11 cellular contexts compared by ENCODE assay signal in the genomic region with DNA sequence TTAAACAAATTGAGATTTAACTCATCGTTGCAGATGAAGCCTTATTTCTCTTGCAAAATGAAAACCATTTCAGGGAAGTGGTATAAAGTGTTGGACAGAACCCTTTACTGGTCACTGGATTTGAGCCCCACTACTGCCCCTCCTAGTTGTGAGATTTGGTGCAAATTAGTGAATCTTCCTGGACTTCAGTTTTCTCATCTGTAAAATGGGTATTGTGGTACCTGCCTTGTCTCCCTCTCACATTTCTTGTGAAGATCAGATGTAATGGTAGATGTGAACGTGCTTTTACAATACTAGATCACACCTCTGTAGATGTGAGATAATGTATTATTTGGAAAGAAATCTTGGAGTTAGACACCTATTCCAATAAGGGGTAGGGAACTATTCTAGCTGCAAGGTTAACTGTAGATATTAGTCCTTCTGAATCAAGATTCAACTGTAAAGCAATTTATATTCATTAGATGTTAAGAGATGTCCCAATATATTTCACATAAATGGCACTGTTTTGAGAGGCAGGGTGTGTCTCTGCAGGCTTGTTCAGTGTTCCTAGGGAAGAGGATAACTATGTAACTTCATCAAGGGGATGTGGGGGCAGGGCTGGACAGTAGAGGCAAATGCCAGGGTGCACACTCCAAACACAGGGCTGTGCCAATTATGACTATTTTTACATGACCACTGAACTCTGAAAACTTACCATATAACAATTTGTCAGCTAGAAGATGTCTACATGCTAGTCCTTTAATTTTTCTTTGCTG.
DNase-seq lines count a peak whose midpoint lies in the region; ATAC-seq and TF ChIP-seq lines count a peak whose summit lies in the region.
"Had no signal": no experiment of that assay in that cellular context is flagged by ENCODE, and none has a peak within 500 bp of the region (broad histone marks: within the 10 kb centered on the region; RNA-seq: fewer than 3 reads in every experiment).

No MANE protein-coding gene starts in this region.

- no peaks in the 10 kb centered on the region for H3K4me1 Mint-ChIP-seq in T-helper 2 cell treated with Interferon-gamma antibody and Interleukin-4, amounts not matched to agents 5 μg/mL and 100 μg/mL, for 36 hours (ENCODE audit: low read depth)
- H3K4me1 Mint-ChIP-seq: CD4-positive, CD25-positive, alpha-beta regulatory T cell; stimulated activated memory B cell treated with anti-CD40 and anti-IgM and Interleukin-4, amounts not matched to agents 10 μg/mL and 1 μg/mL and 100 μg/mL, for 72 hours had no signal

- intact Hi-C loops in ascending aorta (cut with DNase I): no loop called here
- intact Hi-C loops in left ventricle myocardium inferior (cut with micrococcal nuclease): no loop called here

- no peaks in the 10 kb centered on the region for H4K20me1 ChIP-seq in GM23248 (ENCODE audit: insufficient read depth)

- H3K4me1 ChIP-seq in GM23248 (ENCODE audit: insufficient read depth) (peaks cover 46% of the 10 kb centered on the region), ascending aorta (peaks cover 5 to 9% of the 10 kb centered on the region in 2 donors), left ventricle myocardium inferior (peaks cover 45% of the 10 kb centered on the region), skeletal muscle satellite cell (ENCODE audit: control insufficient read depth, insufficient read depth, low read length) (peaks cover 52% of the 10 kb centered on the region)

- H3K9me3 ChIP-seq in GM23248 (ENCODE audit: low read depth): no peaks in the 10 kb centered on the region
- no peaks in the 10 kb centered on the region for H3K9me3 ChIP-seq in ascending aorta
- H3K9me3 ChIP-seq in left ventricle myocardium inferior (replicated peaks): no peaks in the 10 kb centered on the region
- no peaks in the 10 kb centered on the region for H3K9me3 ChIP-seq in skeletal muscle satellite cell (replicated peaks; ENCODE audit: low read length)

- 67 to 74% methylated on average over 2 of the region's 2 CpGs for WGBS in GM23248 (ENCODE audit: low coverage in 1 of 2, low lambda C conversion rate in 2 of 2, missing lambda C conversion rate in 2 of 2), 2 experiments

- in situ Hi-C loops in GM23248 (cut with MboI): no loop called here

- H3K4me3 Mint-ChIP-seq in T-helper 2 cell treated with Interferon-gamma antibody and Interleukin-4, amounts not matched to agents 5 μg/mL and 100 μg/mL, for 36 hours: no peak overlapping the region
- H3K4me3 Mint-ChIP-seq: CD4-positive, CD25-positive, alpha-beta regulatory T cell; stimulated activated memory B cell treated with anti-CD40 and anti-IgM and Interleukin-4, amounts not matched to agents 10 μg/mL and 1 μg/mL and 100 μg/mL, for 72 hours had no signal

- no peaks in the 10 kb centered on the region for H3K36me3 ChIP-seq in GM23248 (ENCODE audit: low read depth)
- no peaks in the 10 kb centered on the region for H3K36me3 ChIP-seq in ascending aorta
- no peaks in the 10 kb centered on the region for H3K36me3 ChIP-seq in left ventricle myocardium inferior
- no peaks in the 10 kb centered on the region for H3K36me3 ChIP-seq in skeletal muscle satellite cell (ENCODE audit: insufficient read depth, low read length)

- peaks cover 8% of the 10 kb centered on the region for H3K27me3 Mint-ChIP-seq in T-helper 2 cell treated with Interferon-gamma antibody and Interleukin-4, amounts not matched to agents 5 μg/mL and 100 μg/mL, for 36 hours (ENCODE audit: low read depth)
- H3K27me3 Mint-ChIP-seq: stimulated activated memory B cell treated with anti-CD40 and anti-IgM and Interleukin-4, amounts not matched to agents 10 μg/mL and 1 μg/mL and 100 μg/mL, for 72 hours had no signal

- H3K4me2 ChIP-seq in GM23248 (ENCODE audit: unreplicated experiment): peak overlapping the region; percentile 77
- peak overlapping the region; percentile 78 for H3K4me2 ChIP-seq in skeletal muscle satellite cell (ENCODE audit: low read length)

- H3K9me3 Mint-ChIP-seq in T-helper 2 cell treated with Interferon-gamma antibody and Interleukin-4, amounts not matched to agents 5 μg/mL and 100 μg/mL, for 36 hours: no peaks in the 10 kb centered on the region
- H3K9me3 Mint-ChIP-seq: stimulated activated memory B cell treated with anti-CD40 and anti-IgM and Interleukin-4, amounts not matched to agents 10 μg/mL and 1 μg/mL and 100 μg/mL, for 72 hours had no signal

- H2AFZ ChIP-seq in GM23248: peak overlapping the region; percentile 69

- DNase-seq in GM23248 (no peak), ascending aorta (ENCODE audit: low spot score in 2 of 2) (no peak), left ventricle myocardium inferior (no peak)
- DNase-seq in T-helper 2 cell treated with Interferon-gamma antibody and Interleukin-4, amounts not matched to agents 5 μg/mL and 100 μg/mL, for 36 hours (ENCODE audit: low spot score): no peak
- DNase-seq: activated gamma-delta T cell treated with Interleukin-2 at 50 U/mL for 16 hours; CD4-positive, CD25-positive, alpha-beta regulatory T cell had no signal

- H3K36me3 Mint-ChIP-seq in T-helper 2 cell treated with Interferon-gamma antibody and Interleukin-4, amounts not matched to agents 5 μg/mL and 100 μg/mL, for 36 hours (ENCODE audit: low read depth): no peaks in the 10 kb centered on the region
- H3K36me3 Mint-ChIP-seq: CD4-positive, CD25-positive, alpha-beta regulatory T cell; stimulated activated memory B cell treated with anti-CD40 and anti-IgM and Interleukin-4, amounts not matched to agents 10 μg/mL and 1 μg/mL and 100 μg/mL, for 72 hours had no signal

- no peaks in the 10 kb centered on the region for H3K27me3 ChIP-seq in GM23248 (replicated peaks; ENCODE audit: insufficient read depth)
- H3K27me3 ChIP-seq in ascending aorta: no peaks in the 10 kb centered on the region
- no peaks in the 10 kb centered on the region for H3K27me3 ChIP-seq in left ventricle myocardium inferior (ENCODE audit: low read depth)
- H3K27me3 ChIP-seq in skeletal muscle satellite cell (ENCODE audit: control insufficient read depth, insufficient read depth, low read length): no peaks in the 10 kb centered on the region

- no peak overlapping the region for H3K27ac Mint-ChIP-seq in T-helper 2 cell treated with Interferon-gamma antibody and Interleukin-4, amounts not matched to agents 5 μg/mL and 100 μg/mL, for 36 hours
- H3K27ac Mint-ChIP-seq: CD4-positive, CD25-positive, alpha-beta regulatory T cell; stimulated activated memory B cell treated with anti-CD40 and anti-IgM and Interleukin-4, amounts not matched to agents 10 μg/mL and 1 μg/mL and 100 μg/mL, for 72 hours had no signal

- H3K9ac ChIP-seq in GM23248 (peak overlapping the region; percentile 49), skeletal muscle satellite cell (ENCODE audit: low read depth, low read length) (peak overlapping the region; percentile 64)

- H3K4me3 ChIP-seq in GM23248 (peak overlapping the region; percentile 72), ascending aorta (peak overlapping the region; percentile 44 to 50), left ventricle myocardium inferior (peak overlapping the region; percentile 49), skeletal muscle satellite cell (ENCODE audit: low read length) (peak overlapping the region; percentile 57)

- peaks cover 42% of the 10 kb centered on the region for H3F3A ChIP-seq in GM23248 (ENCODE audit: insufficient read depth)

- no peak for TF ChIP-seq CTCF in ascending aorta (IDR thresholded peaks at IDR 0.05)
- no peak for TF ChIP-seq CTCF in left ventricle myocardium inferior (IDR thresholded peaks at IDR 0.05; ENCODE audit: borderline replicate concordance)

- no peaks in the 10 kb centered on the region for H3K9me2 ChIP-seq in GM23248 (ENCODE audit: insufficient read depth)

- H3K27ac ChIP-seq in GM23248 (peak overlapping the region; percentile 20; the same call in 1 of the 2 replicates), ascending aorta (peak overlapping the region; percentile 38 to 39), left ventricle myocardium inferior (replicated peaks) (no peak overlapping the region)

- ATAC-seq in HG03095 (IDR thresholded peaks at IDR 0.05; ENCODE audit: unreplicated experiment) (no peak), GM21367 (IDR thresholded peaks at IDR 0.05; ENCODE audit: unreplicated experiment) (no peak), HG02981 (IDR thresholded peaks at IDR 0.05; ENCODE audit: unreplicated experiment) (no peak)
- ATAC-seq: stimulated activated memory B cell treated with anti-CD40 and anti-IgM and Interleukin-4, amounts not matched to agents 10 μg/mL and 1 μg/mL and 100 μg/mL, for 72 hours had no signal

- no peaks in the 10 kb centered on the region for H3K79me2 ChIP-seq in GM23248 (ENCODE audit: insufficient read depth)
